In the genomic region with DNA sequence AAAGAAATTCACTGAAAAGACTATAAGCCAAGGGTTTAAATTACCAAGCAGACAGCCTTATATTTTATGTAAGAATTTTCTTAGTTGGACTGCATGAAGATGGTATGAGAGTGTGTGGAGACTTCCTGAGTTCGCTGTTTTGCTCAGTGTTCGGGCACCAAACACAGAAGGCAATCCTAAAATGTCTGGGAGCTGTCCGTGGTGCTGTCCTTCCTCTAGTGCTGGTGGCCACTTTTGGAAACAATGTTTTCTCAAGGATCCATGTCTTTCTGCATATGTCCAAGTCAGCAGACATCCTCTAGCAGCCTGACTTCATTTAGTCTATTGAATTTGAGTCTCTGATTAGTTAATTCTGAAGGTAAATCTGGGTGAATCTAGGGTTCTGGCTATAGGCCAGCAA, we compare ENCODE assay signal across 9 cellular contexts.
DNase-seq lines count a peak whose midpoint lies in the region; ATAC-seq and TF ChIP-seq lines count a peak whose summit lies in the region.
"Had no signal": no experiment of that assay in that cellular context is flagged by ENCODE, and none has a peak within 500 bp of the region (broad histone marks: within the 10 kb centered on the region; RNA-seq: fewer than 3 reads in every experiment).

No MANE protein-coding gene starts in this region.

- H3K36me3 Mint-ChIP-seq in activated T-cell treated with anti-CD3 and anti-CD28 coated beads, Interleukin-2, amount 50 U/mL, for 72 hours (ENCODE audit: insufficient read depth in 2 of 2) = no peaks in the 10 kb centered on the region
- no peaks in the 10 kb centered on the region for H3K36me3 Mint-ChIP-seq in activated T-cell treated with anti-CD3 and anti-CD28 coated beads, Interleukin-2, amount 50 U/mL, for 4 hours (ENCODE audit: insufficient read depth)

- no peak for TF ChIP-seq CTCF in epithelial cell of esophagus (IDR thresholded peaks at IDR 0.05; ENCODE audit: insufficient read depth, low read depth, low read length, missing control alignments)

- no peak overlapping the region for H3K4me3 Mint-ChIP-seq in activated T-cell treated with anti-CD3 and anti-CD28 coated beads, Interleukin-2, amount 50 U/mL, for 72 hours
- no peak overlapping the region for H3K4me3 Mint-ChIP-seq in activated T-cell treated with anti-CD3 and anti-CD28 coated beads, Interleukin-2, amount 50 U/mL, for 4 hours

- H3K4me3 ChIP-seq in epithelial cell of esophagus (ENCODE audit: low read length) = no peak overlapping the region

- ATAC-seq in activated T-cell treated with anti-CD3 and anti-CD28 coated beads, Interleukin-2, amount 50 U/mL, for 72 hours (replicated peaks in 1 of 2) = no peak
- no peak for ATAC-seq in activated T-cell treated with anti-CD3 and anti-CD28 coated beads, Interleukin-2, amount 50 U/mL, for 4 hours
- no peak for ATAC-seq in GM19035 (IDR thresholded peaks at IDR 0.05; ENCODE audit: unreplicated experiment)

- H3K27ac Mint-ChIP-seq in activated T-cell treated with anti-CD3 and anti-CD28 coated beads, Interleukin-2, amount 50 U/mL, for 72 hours = no peak overlapping the region

- H3K27me3 Mint-ChIP-seq in activated T-cell treated with anti-CD3 and anti-CD28 coated beads, Interleukin-2, amount 50 U/mL, for 72 hours (ENCODE audit: low read depth) = peaks cover 27% of the 10 kb centered on the region
- H3K27me3 Mint-ChIP-seq in activated T-cell treated with anti-CD3 and anti-CD28 coated beads, Interleukin-2, amount 50 U/mL, for 4 hours (ENCODE audit: low read depth) = peaks cover 12% of the 10 kb centered on the region

- DNase-seq in activated T-cell treated with anti-CD3 and anti-CD28 coated beads, Interleukin-2, amount 50 U/mL, for 72 hours = peak; percentile 4 to 8
- no peak for DNase-seq in activated T-cell treated with anti-CD3 and anti-CD28 coated beads, Interleukin-2, amount 50 U/mL, for 4 hours
- peak; percentile 61 for DNase-seq in epithelial cell of esophagus (ENCODE audit: low read depth)
- peak; percentile 7 for DNase-seq in smooth muscle cell of the brain vasculature (ENCODE audit: low read depth, low spot score)
- no peak for DNase-seq in SHP77 treated with DMSO at 0.1 percent for 48 hours (lab: John Stamatoyannopoulos, UW)
- DNase-seq in NCI-H1694 (lab: John Stamatoyannopoulos, UW) = no peak
- DNase-seq: NCI-H1092 treated with DMSO at 0.1 percent for 48 hours had no signal

- no peaks in the 10 kb centered on the region for H3K4me1 Mint-ChIP-seq in activated T-cell treated with anti-CD3 and anti-CD28 coated beads, Interleukin-2, amount 50 U/mL, for 72 hours (ENCODE audit: low read depth)
- peaks cover 3% of the 10 kb centered on the region for H3K4me1 Mint-ChIP-seq in activated T-cell treated with anti-CD3 and anti-CD28 coated beads, Interleukin-2, amount 50 U/mL, for 4 hours (ENCODE audit: low read depth)

- H3K9me3 Mint-ChIP-seq in activated T-cell treated with anti-CD3 and anti-CD28 coated beads, Interleukin-2, amount 50 U/mL, for 72 hours = peaks cover 0 to 4% of the 10 kb centered on the region in 2 donors
- no peaks in the 10 kb centered on the region for H3K9me3 Mint-ChIP-seq in activated T-cell treated with anti-CD3 and anti-CD28 coated beads, Interleukin-2, amount 50 U/mL, for 4 hours

TF ChIP-seq in PFSK-1, 5 proteins besides CTCF, POLR2A, EP300 and RAD21:
- TF ChIP-seq FOXP2 (optimal IDR thresholded peaks at IDR 0.05; ENCODE audit: borderline replicate concordance, extremely low read depth, extremely low read length, insufficient read depth) (no peak), TAF1 (IDR thresholded peaks at IDR 0.05; ENCODE audit: borderline replicate concordance, insufficient read depth, low read length) (no peak), POLR2AphosphoS5 (IDR thresholded peaks at IDR 0.05; ENCODE audit: low read depth, low read length) (no peak), SIN3A (IDR thresholded peaks at IDR 0.05; ENCODE audit: borderline replicate concordance, insufficient read depth, low read length) (no peak)
- TF ChIP-seq, protein P1, sequence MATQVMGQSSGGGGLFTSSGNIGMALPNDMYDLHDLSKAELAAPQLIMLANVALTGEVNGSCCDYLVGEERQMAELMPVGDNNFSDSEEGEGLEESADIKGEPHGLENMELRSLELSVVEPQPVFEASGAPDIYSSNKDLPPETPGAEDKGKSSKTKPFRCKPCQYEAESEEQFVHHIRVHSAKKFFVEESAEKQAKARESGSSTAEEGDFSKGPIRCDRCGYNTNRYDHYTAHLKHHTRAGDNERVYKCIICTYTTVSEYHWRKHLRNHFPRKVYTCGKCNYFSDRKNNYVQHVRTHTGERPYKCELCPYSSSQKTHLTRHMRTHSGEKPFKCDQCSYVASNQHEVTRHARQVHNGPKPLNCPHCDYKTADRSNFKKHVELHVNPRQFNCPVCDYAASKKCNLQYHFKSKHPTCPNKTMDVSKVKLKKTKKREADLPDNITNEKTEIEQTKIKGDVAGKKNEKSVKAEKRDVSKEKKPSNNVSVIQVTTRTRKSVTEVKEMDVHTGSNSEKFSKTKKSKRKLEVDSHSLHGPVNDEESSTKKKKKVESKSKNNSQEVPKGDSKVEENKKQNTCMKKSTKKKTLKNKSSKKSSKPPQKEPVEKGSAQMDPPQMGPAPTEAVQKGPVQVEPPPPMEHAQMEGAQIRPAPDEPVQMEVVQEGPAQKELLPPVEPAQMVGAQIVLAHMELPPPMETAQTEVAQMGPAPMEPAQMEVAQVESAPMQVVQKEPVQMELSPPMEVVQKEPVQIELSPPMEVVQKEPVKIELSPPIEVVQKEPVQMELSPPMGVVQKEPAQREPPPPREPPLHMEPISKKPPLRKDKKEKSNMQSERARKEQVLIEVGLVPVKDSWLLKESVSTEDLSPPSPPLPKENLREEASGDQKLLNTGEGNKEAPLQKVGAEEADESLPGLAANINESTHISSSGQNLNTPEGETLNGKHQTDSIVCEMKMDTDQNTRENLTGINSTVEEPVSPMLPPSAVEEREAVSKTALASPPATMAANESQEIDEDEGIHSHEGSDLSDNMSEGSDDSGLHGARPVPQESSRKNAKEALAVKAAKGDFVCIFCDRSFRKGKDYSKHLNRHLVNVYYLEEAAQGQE (IDR thresholded peaks at IDR 0.05; ENCODE audit: insufficient read depth in 1 of 2, low read depth in 2 of 2, low read length in 2 of 2) = peak; percentile 91 to 97
TF ChIP-seq in PFSK-1: peak in this region for 1.

Comparison
In these comparisons a context has a peak if more than half of its experiments do, and no peak if none do; other contexts are left out.
1. DNase-seq: peak in activated T-cell treated with anti-CD3 and anti-CD28 coated beads, Interleukin-2, amount 50 U/mL, for 72 hours (2 of 2), epithelial cell of esophagus (single experiment) and smooth muscle cell of the brain vasculature (single experiment); none in activated T-cell treated with anti-CD3 and anti-CD28 coated beads, Interleukin-2, amount 50 U/mL, for 4 hours (single experiment), SHP77 treated with DMSO at 0.1 percent for 48 hours (single experiment) and NCI-H1694 (single experiment).